3 cellular contexts compared by ENCODE assay signal in the genomic region with DNA sequence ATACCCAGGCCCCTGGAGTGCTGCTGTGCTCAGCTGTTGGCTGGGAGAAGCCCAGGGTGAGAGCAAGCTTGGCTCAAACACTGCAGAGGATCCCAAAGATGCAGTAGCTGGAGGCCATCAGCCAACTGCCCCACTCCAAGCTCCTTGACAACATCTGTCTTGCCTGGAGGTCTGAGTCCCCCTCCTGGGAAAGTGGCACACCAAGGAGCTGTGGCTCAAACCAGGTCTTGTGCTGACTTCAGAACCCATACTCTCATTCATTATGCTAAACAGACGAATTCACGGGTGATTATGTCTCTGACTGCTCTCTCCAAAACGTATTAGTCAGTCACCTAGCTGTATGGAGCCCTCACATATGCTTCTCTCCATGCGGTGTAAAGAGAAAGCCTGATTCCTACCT.
"Had no signal": no experiment of that assay in that cellular context is flagged by ENCODE, and none has a peak within 500 bp of the region (broad histone marks: within the 10 kb centered on the region; RNA-seq: fewer than 3 reads in every experiment).

No MANE protein-coding gene starts in this region.

- H3K4me3 ChIP-seq: GM12878 had no signal

- DNase-seq: GDM1, GF-D8 had no signal

- ATAC-seq: GM12878 had no signal
